ENCODE assay signal across 8 cellular contexts in the genomic region with DNA sequence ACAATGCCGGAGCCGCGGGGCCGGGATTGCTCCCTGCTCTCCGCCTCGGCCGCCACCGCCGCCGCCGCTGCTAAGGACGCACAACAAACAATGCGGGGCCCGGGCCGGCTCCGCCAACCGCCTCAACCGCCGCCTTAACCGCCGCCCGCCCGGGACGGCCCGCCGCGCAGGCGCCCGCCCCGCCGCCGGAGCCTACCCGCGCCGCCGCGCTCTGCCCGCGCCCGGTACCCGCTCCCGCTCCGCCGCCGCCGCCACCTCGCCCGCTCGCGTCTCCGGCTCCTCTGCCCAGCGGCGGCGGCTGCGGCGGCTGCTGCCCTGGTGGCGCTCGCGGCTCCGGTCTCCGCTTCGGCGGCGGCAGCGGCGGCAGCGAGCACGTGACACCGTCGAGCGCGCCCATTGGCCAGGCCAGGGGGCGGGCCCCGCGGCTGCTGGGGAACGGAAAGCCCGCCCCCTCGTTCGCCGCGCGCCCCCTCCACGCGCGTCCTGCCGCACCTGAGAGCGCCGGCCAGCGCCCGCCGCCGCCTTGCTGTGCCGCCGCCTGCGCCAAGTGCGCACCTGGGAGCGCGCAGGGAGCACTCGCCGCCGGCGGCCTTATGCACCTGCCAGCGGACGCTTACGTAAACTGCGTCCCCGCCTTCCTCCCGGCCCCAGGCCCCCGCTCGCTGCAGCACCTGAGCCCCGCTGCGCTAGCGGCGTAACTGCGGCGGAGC. TPM values are rescaled to one million over a fixed set of nuclear protein-coding genes. Genes with fewer than 3 reads are reported as not detected.
A peak's percentile ranks its signal among the peaks of the same experiment; 100 is the strongest.
DNase-seq lines count a peak whose midpoint lies in the region; ATAC-seq and TF ChIP-seq lines count a peak whose summit lies in the region.

A gene (minus strand): TSS at position 347 of the 710 bp plus-strand sequence. CDS start 84,452 bp downstream, outside the sequence.

- H3K9me3 Mint-ChIP-seq in T-cell = no peaks in the 10 kb centered on the region

- H3K36me3 Mint-ChIP-seq in T-cell = no peaks in the 10 kb centered on the region

- POLR2A ChIA-PET in T-cell (lab: Charles Lee) = interaction anchor here in 1 of 2 donors (0.7 kb wide), 1 partner anchor 9 kb away, joined by 6 read pairs; no protein-coding TSS in a partner anchor

- H3K9me3 ChIP-seq in adrenal gland (replicated peaks in 1 of 3) (no peaks in the 10 kb centered on the region), left ventricle myocardium inferior (replicated peaks) (no peaks in the 10 kb centered on the region), prostate gland (no peaks in the 10 kb centered on the region)

- WGBS in adrenal gland, 4 donors = 0 to 1% (median 0%) methylated on average over 25 to 116 of the region's 116 CpGs; no CpG with 5 or more reads in 1 of the 4 donors
- 0% methylated on average over 12 of the region's 116 CpGs for WGBS in prostate gland
- under 1% methylated on average over 115 of the region's 116 CpGs for WGBS in urinary bladder

- TF ChIP-seq CTCF in GM13976 (IDR thresholded peaks at IDR 0.05; ENCODE audit: borderline replicate concordance, control extremely low read depth, extremely low read depth, insufficient read depth, missing control alignments) (peak; percentile 31), adrenal gland (IDR thresholded peaks at IDR 0.05) (no peak), left ventricle myocardium inferior (IDR thresholded peaks at IDR 0.05; ENCODE audit: borderline replicate concordance) (peak; percentile 10), prostate gland (IDR thresholded peaks at IDR 0.05) (peak in 2 of 4 experiments; percentile 37 to 46)

- H3K4me1 ChIP-seq in adrenal gland (replicated peaks in 1 of 2) (peaks cover 5 to 10% of the 10 kb centered on the region in 2 donors), left ventricle myocardium inferior (peaks cover 18% of the 10 kb centered on the region), prostate gland (replicated peaks) (no peaks in the 10 kb centered on the region), urinary bladder (ENCODE audit: insufficient read depth) (peaks cover 2% of the 10 kb centered on the region)

- ATAC-seq in HG02840 (IDR thresholded peaks at IDR 0.05; ENCODE audit: low FRiP score, unreplicated experiment) = peak; percentile 85
- ATAC-seq in T-cell (replicated peaks in 1 of 4) = peak; percentile 90 to 94 (median 92)

- H3K27me3 Mint-ChIP-seq in T-cell = no peaks in the 10 kb centered on the region

- H3K4me1 Mint-ChIP-seq in T-cell = peaks cover 37 to 44% (median 43%) of the 10 kb centered on the region in 3 donors

- H3K4me3 Mint-ChIP-seq in T-cell = peak within 1 kb of the TSS; percentile 74 to 91 (median 81)

- H3K27me3 ChIP-seq in adrenal gland (no peaks in the 10 kb centered on the region), left ventricle myocardium inferior (ENCODE audit: low read depth) (no peaks in the 10 kb centered on the region), prostate gland (replicated peaks; ENCODE audit: insufficient read depth) (no peaks in the 10 kb centered on the region)

- H3K4me3 ChIP-seq in adrenal gland (peak within 1 kb of the TSS; percentile 48 to 100 (median 63)), left ventricle myocardium inferior (peak within 1 kb of the TSS; percentile 94), prostate gland (peak within 1 kb of the TSS; percentile 79 to 83), urinary bladder (ENCODE audit: low read depth, low read length) (peak within 1 kb of the TSS; percentile 99)

- TF ChIP-seq POLR2A in adrenal gland (IDR thresholded peaks at IDR 0.05) (peak; percentile 23 to 55), prostate gland (IDR thresholded peaks at IDR 0.05) (peak; percentile 47)

- no peaks in the 10 kb centered on the region for H3K36me3 ChIP-seq in adrenal gland (replicated peaks in 1 of 2)
- no peaks in the 10 kb centered on the region for H3K36me3 ChIP-seq in left ventricle myocardium inferior
- no peaks in the 10 kb centered on the region for H3K36me3 ChIP-seq in prostate gland
- H3K36me3 ChIP-seq in urinary bladder (ENCODE audit: insufficient read depth) = no peaks in the 10 kb centered on the region

- H3K27ac Mint-ChIP-seq in T-cell = peak within 1 kb of the TSS; percentile 69 to 76

- DNase-seq in GM13976 (ENCODE audit: low spot score) = peak; percentile 98
- peak; percentile 86 for DNase-seq in NCI-H1417 treated with DMSO at 0.1 percent for 48 hours (lab: John Stamatoyannopoulos, UW)
- peak; percentile 82 to 95 (median 91) for DNase-seq in T-cell
- peak; percentile 86 to 93 (median 91) for DNase-seq in adrenal gland
- peak; percentile 91 for DNase-seq in left ventricle myocardium inferior
- peak; percentile 90 for DNase-seq in prostate gland (ENCODE audit: low spot score)

- in situ Hi-C loops in GM13976 (cut with MboI; ENCODE audit: low sequenced_read_pairs, unreplicated experiment) = no loop called here

- CTCF ChIA-PET in T-cell (lab: Charles Lee) = interaction anchor here (0.8 to 1.5 kb wide), 9 partner anchors 8 to 1176 kb away, joined by 3 to 9 read pairs (median 5); no protein-coding TSS in a partner anchor

- intact Hi-C loops in adrenal gland (cut with DNase I) (no loop called here), left ventricle myocardium inferior (cut with micrococcal nuclease) (no loop called here), prostate gland (cut with DNase I) (loop anchor here (5.0 to 10.0 kb wide), 2 partner anchors 46 to 84 kb away; no protein-coding TSS in a partner anchor)

- H3K27ac ChIP-seq in adrenal gland (peak within 1 kb of the TSS in 3 of 5 donors; percentile 47 to 79 (median 61)), left ventricle myocardium inferior (replicated peaks) (peak within 1 kb of the TSS; percentile 88), prostate gland (peak within 1 kb of the TSS; percentile 73 to 76), urinary bladder (ENCODE audit: low read depth) (no peak within 1 kb of the TSS)

RNA-seq across cellular contexts. Expression of the gene that starts here (rescaled TPM):
- total RNA-seq in T-cell (10 to 100 TPM; 18.6 to 26.9 (median 20.0) TPM), adrenal gland (10 to 100 TPM in 3 of 8 donors, 1 to 10 TPM in 5; 5.3 to 12.4 (median 8.1) TPM), left ventricle myocardium inferior (26.4 TPM), prostate gland (10 to 100 TPM; 20.1 to 24.5 TPM), urinary bladder (17.1 TPM)
- polyA plus RNA-seq in adrenal gland (1 to 10 TPM; 4.2 to 8.6 (median 5.1) TPM), urinary bladder (6.8 TPM)

Comparison
In these comparisons a context has a peak if more than half of its experiments do, and no peak if none do; other contexts are left out.
1. CTCF ChIP-seq: peak in GM13976 (single experiment) and left ventricle myocardium inferior (single experiment); none in adrenal gland (0 of 6).
2. Peak in every context shown above with its lines, with median percentiles within 50 percentile points of each other: DNase-seq and H3K4me3 ChIP-seq.